Comparison of ENCODE assay signal across 1 cellular context in genomic region chr19:46713781-46714522, GRCh38.
A peak's percentile ranks its signal among the peaks of the same experiment; 100 is the strongest.
TF ChIP-seq lines count a peak whose summit lies in the region.

No MANE protein-coding gene starts in this region.

TF ChIP-seq in SK-N-SH, 30 proteins besides CTCF, POLR2A, EP300 and RAD21 (continued from another document):
- TF ChIP-seq PBX3 (IDR thresholded peaks at IDR 0.05) (peak; percentile 26; the same call in 1 of the 2 replicates), ELF1 (IDR thresholded peaks at IDR 0.05) (peak; percentile 55; the same call in 1 of the 2 replicates), GABPA (IDR thresholded peaks at IDR 0.05; ENCODE audit: low read depth) (peak; percentile 72), TEAD4 (IDR thresholded peaks at IDR 0.05; ENCODE audit: borderline replicate concordance, insufficient read depth) (no peak), POLR2AphosphoS5 (IDR thresholded peaks at IDR 0.05; ENCODE audit: low read depth, low read length) (0 out of 2 replicates have a peak, but pooled peaks have one; percentile 32), NFIC (IDR thresholded peaks at IDR 0.05; ENCODE audit: borderline replicate concordance) (peak; percentile 65; the same call in 1 of the 2 replicates)
TF ChIP-seq in SK-N-SH: peak in this region for 7.
